Comparison of ENCODE assay signal across 23 cellular contexts in the genomic region with DNA sequence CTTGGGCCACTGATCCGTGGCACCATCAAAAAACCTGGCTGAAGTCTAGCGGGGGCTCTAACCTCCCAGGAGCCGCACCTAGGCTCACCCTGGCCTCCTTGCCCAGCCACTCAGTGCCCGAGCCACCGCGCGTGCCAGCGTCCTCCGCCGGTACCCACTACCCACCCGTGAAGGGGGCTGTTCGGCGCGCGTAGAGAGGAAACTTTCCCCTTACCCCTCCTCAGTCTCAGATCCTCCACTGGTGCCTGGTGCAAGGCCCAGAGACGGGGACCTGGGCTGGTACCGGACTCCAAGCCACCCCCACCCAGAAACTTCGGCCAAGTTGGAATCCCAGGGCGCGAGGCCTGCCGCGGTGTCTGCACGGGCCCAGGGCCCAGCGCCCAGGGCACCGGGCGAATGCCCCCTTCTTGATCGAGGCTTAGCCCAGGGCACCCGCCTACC. TPM values are rescaled to one million over a fixed set of nuclear protein-coding genes. Genes with fewer than 3 reads are reported as not detected.
DNase-seq lines count a peak whose midpoint lies in the region; ATAC-seq and TF ChIP-seq lines count a peak whose summit lies in the region.
"Had no signal": no experiment of that assay in that cellular context is flagged by ENCODE, and none has a peak within 500 bp of the region (broad histone marks: within the 10 kb centered on the region; RNA-seq: fewer than 3 reads in every experiment).

No MANE protein-coding gene starts in this region.

- no peak for TF ChIP-seq CTCF in GM10266 (IDR thresholded peaks at IDR 0.05; ENCODE audit: control insufficient read depth, insufficient read depth, low read depth, missing control alignments)
- TF ChIP-seq CTCF in lower lobe of right lung (IDR thresholded peaks at IDR 0.05), result no peak

- no peaks in the 10 kb centered on the region for H3K36me3 ChIP-seq in lower lobe of right lung
- H3K36me3 ChIP-seq: prostate gland had no signal

- no peaks in the 10 kb centered on the region for H3K36me3 Mint-ChIP-seq in T-helper 17 cell (ENCODE audit: low read depth)

- H3K27me3 Mint-ChIP-seq in T-helper 17 cell, result peaks cover 54% of the 10 kb centered on the region

- peaks cover 37% of the 10 kb centered on the region for H3K4me1 ChIP-seq in lower lobe of right lung
- H3K4me1 ChIP-seq: prostate gland had no signal

- H3K4me1 Mint-ChIP-seq in T-helper 17 cell, result peaks cover 9% of the 10 kb centered on the region

- no peak for ATAC-seq in T-helper 17 cell
- ATAC-seq in lower lobe of right lung, result no peak
- ATAC-seq in sciatic nerve, result no peak
- no peak for ATAC-seq in HG03280 (IDR thresholded peaks at IDR 0.05; ENCODE audit: unreplicated experiment)
- ATAC-seq: activated T-cell treated with anti-CD3 and anti-CD28 coated beads, Interleukin-2, amount 50 U/mL, for 4 hours; body of pancreas had no signal

- peaks cover 95% of the 10 kb centered on the region for H3K27me3 ChIP-seq in lower lobe of right lung (ENCODE audit: low read depth)

- H3K4me3 Mint-ChIP-seq in T-helper 17 cell, result no peak overlapping the region
- H3K4me3 Mint-ChIP-seq: activated CD4-positive, alpha-beta T cell treated with anti-CD3 and anti-CD28 coated beads, Interleukin-2, amount 10 ng/mL, durations not matched to agents 7 days and 5 days; activated T-cell treated with anti-CD3 and anti-CD28 coated beads, Interleukin-2, amount 50 U/mL, for 4 hours; HFFc6; type B pancreatic cell had no signal

- DNase-seq in GM10266 (ENCODE audit: extremely low spot score) (peak; percentile 32), T-helper 17 cell (no peak), lower lobe of right lung (peak; percentile 36), sciatic nerve (ENCODE audit: low spot score) (peak; percentile 59), NCI-H1092 (lab: John Stamatoyannopoulos, UW) (no peak), posterior cingulate gyrus (no peak)
- DNase-seq: activated CD4-positive, alpha-beta T cell treated with anti-CD3 and anti-CD28 coated beads, Interleukin-2, amount 10 ng/mL, durations not matched to agents 7 days and 5 days; activated gamma-delta T cell treated with Interleukin-2 at 50 U/mL for 16 hours; activated T-cell treated with anti-CD3 and anti-CD28 coated beads, Interleukin-2, amount 50 U/mL, for 4 hours; body of pancreas; C1 segment of cervical spinal cord; Caco-2; HFFc6; NCI-H1436 treated with DMSO at 0.1 percent for 48 hours; NCI-H510A; stimulated activated CD4-positive, alpha-beta T cell treated with anti-CD3 and anti-CD28 coated beads, Interleukin-1b, Interleukin-23, amount 100 ng/mL, for 48 hours had no signal

- no peak overlapping the region for H3K27ac ChIP-seq in lower lobe of right lung
- H3K27ac ChIP-seq: body of pancreas, prostate gland, VCaP had no signal

- H3K9me3 ChIP-seq in T-helper 17 cell (ENCODE audit: control insufficient read depth, low read length, poor library complexity, severe bottlenecking) (no peaks in the 10 kb centered on the region), lower lobe of right lung (no peaks in the 10 kb centered on the region)
- H3K9me3 ChIP-seq: body of pancreas, prostate gland had no signal

- intact Hi-C loops in lower lobe of right lung (cut with DNase I) (no loop called here), sciatic nerve (cut with DNase I) (loop anchor here (10.0 kb wide), 1 partner anchor 933 kb away; no protein-coding TSS in a partner anchor), posterior cingulate gyrus (cut with DNase I) (no loop called here)

- H3K4me3 ChIP-seq in lower lobe of right lung, result no peak overlapping the region
- H3K4me3 ChIP-seq: body of pancreas, prostate gland had no signal

- peak overlapping the region; percentile 77 for H3K27ac Mint-ChIP-seq in T-helper 17 cell
- H3K27ac Mint-ChIP-seq: activated CD4-positive, alpha-beta T cell treated with anti-CD3 and anti-CD28 coated beads, Interleukin-2, amount 10 ng/mL, durations not matched to agents 7 days and 5 days; HFFc6; type B pancreatic cell had no signal

RNA-seq across cellular contexts. Expression of gene EBF3, which starts 3.5 kb away (rescaled TPM):
- not detected for total RNA-seq in T-helper 17 cell
- 0.53 TPM for total RNA-seq in lower lobe of right lung
- total RNA-seq in sciatic nerve, result 38.9 TPM
- total RNA-seq: activated CD4-positive, alpha-beta T cell treated with anti-CD3 and anti-CD28 coated beads, Interleukin-2, amount 10 ng/mL, durations not matched to agents 7 days and 5 days; activated T-cell treated with anti-CD3 and anti-CD28 coated beads, Interleukin-2, amount 50 U/mL, for 4 hours; liver; mononuclear cell; OCI-LY7 had no signal

Comparison
In these comparisons a context has a peak if more than half of its experiments do, and no peak if none do; other contexts are left out.
1. DNase-seq: peak in GM10266 (single experiment), lower lobe of right lung (single experiment) and sciatic nerve (single experiment); none in T-helper 17 cell (0 of 3), NCI-H1092 (single experiment) and posterior cingulate gyrus (0 of 10).
2. RNA of gene EBF3, which starts 3.5 kb away (total RNA-seq): 38.9 TPM in sciatic nerve (single experiment); 0.53 TPM in lower lobe of right lung (single experiment) and not detected in T-helper 17 cell; every median in the first group is over 10 times any median in the second.